20 cellular contexts compared by ENCODE assay signal in genomic region chr2:177175917-177176668, GRCh38. TPM values are rescaled to one million over a fixed set of nuclear protein-coding genes. Genes with fewer than 3 reads are reported as not detected.
A peak's percentile ranks its signal among the peaks of the same experiment; 100 is the strongest.
DNase-seq lines count a peak whose midpoint lies in the region; ATAC-seq lines count a peak whose summit lies in the region.
"Had no signal": no experiment of that assay in that cellular context is flagged by ENCODE, and none has a peak within 500 bp of the region (broad histone marks: within the 10 kb centered on the region; RNA-seq: fewer than 3 reads in every experiment).

No MANE protein-coding gene starts in this region.

- peaks cover 13% of the 10 kb centered on the region for H3K79me1 ChIP-seq in trophoblast cell (ENCODE audit: low read length)

- peak overlapping the region; percentile 31 for H3K14ac ChIP-seq in trophoblast cell (ENCODE audit: low read length)

- no peak overlapping the region for H4K12ac ChIP-seq in trophoblast cell (ENCODE audit: low read depth, low read length)

- H3K9me3 ChIP-seq in SJCRH30 (replicated peaks) (no peaks in the 10 kb centered on the region), trophoblast cell (ENCODE audit: insufficient read depth, low read depth, low read length) (no peaks in the 10 kb centered on the region)
- H3K9me3 ChIP-seq: SK-N-SH had no signal

- H3K79me2 ChIP-seq in trophoblast cell (ENCODE audit: control insufficient read depth, insufficient read depth, low read length, poor library complexity) = no peaks in the 10 kb centered on the region

- H3K4ac ChIP-seq in trophoblast cell (ENCODE audit: low read depth, low read length) = no peak overlapping the region

- H3K23ac ChIP-seq in trophoblast cell (ENCODE audit: low read length) = no peak overlapping the region

- no peak overlapping the region for H2AFZ ChIP-seq in trophoblast cell (ENCODE audit: insufficient read depth, low read length, poor library complexity)

- ATAC-seq in left lobe of liver = no peak
- ATAC-seq: HCT116 had no signal

- peak overlapping the region; percentile 68 for H2BK120ac ChIP-seq in trophoblast cell (ENCODE audit: insufficient read depth, low read length, poor library complexity)

- DNase-seq in NCI-H2107 treated with DMSO at 0.1 percent for 48 hours (lab: John Stamatoyannopoulos, UW; ENCODE audit: unreplicated experiment) (peak; percentile 58), NCI-H2107 (lab: John Stamatoyannopoulos, UW) (no peak), MV-4-11 (lab: John Stamatoyannopoulos, UW) (peak; percentile 27), SJCRH30 (peak in 1 of 2 experiments; percentile 35), trophoblast cell (peak in 1 of 2 donors; percentile 38), ureter (ENCODE audit: low spot score) (no peak), left lobe of liver (ENCODE audit: low spot score) (no peak), NCI-H526 treated with DMSO at 0.1 percent for 48 hours (lab: John Stamatoyannopoulos, UW) (no peak)
- DNase-seq: Calu3; CD4-positive, alpha-beta memory T cell; Karpas-422; MM.1S; NCI-H1105; NCI-H1694; NCI-H2171 treated with DMSO at 0.1 percent for 48 hours; NCI-H446 treated with DMSO at 0.1 percent for 48 hours; NCI-H774; Right ventricle myocardium superior; SK-N-SH had no signal

- H3K27ac ChIP-seq in SJCRH30 (peak overlapping the region; percentile 46), trophoblast cell (ENCODE audit: low read depth, low read length) (peak overlapping the region; percentile 41)

- peak overlapping the region; percentile 67 for H2BK12ac ChIP-seq in trophoblast cell (ENCODE audit: low read length)

- no peak overlapping the region for H3K9ac ChIP-seq in trophoblast cell (ENCODE audit: low read length)
- H3K9ac ChIP-seq: SK-N-SH had no signal

- no peak overlapping the region for H3K18ac ChIP-seq in trophoblast cell (ENCODE audit: low read length)

- H4K8ac ChIP-seq in trophoblast cell (ENCODE audit: low read depth, low read length) = peak overlapping the region; percentile 44

- no CpG with 5 or more reads among the region's 7 CpGs for WGBS in trophoblast cell (ENCODE audit: extremely low coverage, insufficient coverage, insufficient read length)

- peak overlapping the region; percentile 43 for H2BK5ac ChIP-seq in trophoblast cell (ENCODE audit: low read depth, low read length, poor library complexity)

- no peak overlapping the region for H3K4me3 ChIP-seq in SJCRH30
- no peak overlapping the region for H3K4me3 ChIP-seq in trophoblast cell (ENCODE audit: low read depth, low read length)

- H3K4me1 ChIP-seq in SJCRH30 (peaks cover 40% of the 10 kb centered on the region), trophoblast cell (ENCODE audit: control insufficient read depth in 1 of 2, insufficient read depth in 2 of 2, low read length in 2 of 2) (peaks cover 16 to 17% of the 10 kb centered on the region in 2 experiments)

- no peaks in the 10 kb centered on the region for H3K36me3 ChIP-seq in SJCRH30
- H3K36me3 ChIP-seq in trophoblast cell (ENCODE audit: control insufficient read depth in 1 of 2, insufficient read depth in 2 of 2, low read length in 2 of 2) = no peaks in the 10 kb centered on the region

- H4K91ac ChIP-seq in trophoblast cell (ENCODE audit: low read depth, low read length) = peak overlapping the region; percentile 50

- H3K4me2 ChIP-seq in trophoblast cell (ENCODE audit: low read length) = no peak overlapping the region
- H3K4me2 ChIP-seq: SK-N-SH had no signal

- H2AK5ac ChIP-seq in trophoblast cell (ENCODE audit: low read length) = peak overlapping the region; percentile 77

- H3K27me3 ChIP-seq in SJCRH30 (no peaks in the 10 kb centered on the region), trophoblast cell (ENCODE audit: insufficient read depth, low read length) (no peaks in the 10 kb centered on the region)

RNA-seq across cellular contexts. Expression of gene HNRNPA3, which starts 36.5 kb away (rescaled TPM):
- total RNA-seq in SJCRH30 (2014; rRNA removed; shearing (Covaris generic)) = 148 and 159 TPM in 2 replicates
- 339 and 340 TPM in 2 replicates for polyA plus RNA-seq in trophoblast cell (2013)
- total RNA-seq in ureter (251 TPM), left lobe of liver (55.1 TPM)

Comparison
In these comparisons a context has a peak if more than half of its experiments do, and no peak if none do; other contexts are left out.
1. DNase-seq: peak in NCI-H2107 treated with DMSO at 0.1 percent for 48 hours (single experiment) and MV-4-11 (single experiment); none in NCI-H2107 (single experiment), ureter (single experiment), left lobe of liver (single experiment) and NCI-H526 treated with DMSO at 0.1 percent for 48 hours (single experiment).